ENCODE assay signal across 20 cellular contexts in genomic region chr1:30449003-30449402, GRCh38.
DNase-seq lines count a peak whose midpoint lies in the region; ATAC-seq and TF ChIP-seq lines count a peak whose summit lies in the region.
"Had no signal": no experiment of that assay in that cellular context is flagged by ENCODE, and none has a peak within 500 bp of the region (broad histone marks: within the 10 kb centered on the region; RNA-seq: fewer than 3 reads in every experiment).

No MANE protein-coding gene starts in this region.

- ATAC-seq in GM18858 (IDR thresholded peaks at IDR 0.05; ENCODE audit: unreplicated experiment) (no peak), natural killer cell (no peak)
- ATAC-seq: Panc1 had no signal

- no peaks in the 10 kb centered on the region for H3K9me3 Mint-ChIP-seq in activated CD4-positive, alpha-beta T cell treated with anti-CD3 and anti-CD28 coated beads, Interleukin-2, amount 10 ng/mL, durations not matched to agents 24 days and 14 days
- no peaks in the 10 kb centered on the region for H3K9me3 Mint-ChIP-seq in natural killer cell

- no peak for TF ChIP-seq POLR2A in spleen (IDR thresholded peaks at IDR 0.05)

- DNase-seq in activated CD4-positive, alpha-beta T cell treated with anti-CD3 and anti-CD28 coated beads, Interleukin-2, amount 10 ng/mL, durations not matched to agents 24 days and 14 days, result peak; percentile 33
- DNase-seq in activated CD4-positive, alpha-beta T cell treated with anti-CD3 and anti-CD28 coated beads, Interleukin-2, amount 50 U/mL, for 1 hour, result no peak
- DNase-seq in GM03348 (ENCODE audit: low spot score), result peak; percentile 5
- DNase-seq in ecto neural progenitor cell (ENCODE audit: low spot score), result peak; percentile 18
- DNase-seq in spleen, result peak; percentile 60
- no peak for DNase-seq in natural killer cell
- DNase-seq: Calu3, GM23248, KBM-7, MV-4-11, NCI-H1105 treated with DMSO at 0.1 percent for 48 hours, NCI-H2029, NCI-H510A, NCI-H69, SHP77 had no signal

- no peak overlapping the region for H3K27ac ChIP-seq in spleen
- H3K27ac ChIP-seq: 22Rv1, GM23248, RWPE1 had no signal

- H3K27ac Mint-ChIP-seq in activated CD4-positive, alpha-beta T cell treated with anti-CD3 and anti-CD28 coated beads, Interleukin-2, amount 10 ng/mL, durations not matched to agents 24 days and 14 days, result no peak overlapping the region
- no peak overlapping the region for H3K27ac Mint-ChIP-seq in natural killer cell

- no peaks in the 10 kb centered on the region for H3K4me1 Mint-ChIP-seq in activated CD4-positive, alpha-beta T cell treated with anti-CD3 and anti-CD28 coated beads, Interleukin-2, amount 10 ng/mL, durations not matched to agents 24 days and 14 days
- no peaks in the 10 kb centered on the region for H3K4me1 Mint-ChIP-seq in natural killer cell

- no peak overlapping the region for H3K4me3 Mint-ChIP-seq in activated CD4-positive, alpha-beta T cell treated with anti-CD3 and anti-CD28 coated beads, Interleukin-2, amount 10 ng/mL, durations not matched to agents 24 days and 14 days
- H3K4me3 Mint-ChIP-seq in natural killer cell, result no peak overlapping the region

- no peaks in the 10 kb centered on the region for H3K27me3 Mint-ChIP-seq in activated CD4-positive, alpha-beta T cell treated with anti-CD3 and anti-CD28 coated beads, Interleukin-2, amount 10 ng/mL, durations not matched to agents 24 days and 14 days
- peaks cover 0 to 10% of the 10 kb centered on the region in 2 donors for H3K27me3 Mint-ChIP-seq in natural killer cell (ENCODE audit: low read depth in 2 of 2)

- WGBS in spleen, 5 donors, result 48 to 64% (median 55%) methylated on average over 3 to 5 of the region's 5 CpGs

- peaks cover 0 to 27% (median 0%) of the 10 kb centered on the region in 7 donors for H3K27me3 ChIP-seq in spleen (replicated peaks in 1 of 7)

- TF ChIP-seq CTCF in spleen (IDR thresholded peaks at IDR 0.05 in 8 of 11, conservative IDR thresholded peaks at IDR 0.05 in 3 of 11) (no peak), natural killer cell (IDR thresholded peaks at IDR 0.05) (no peak)

- H3K36me3 ChIP-seq in spleen, result no peaks in the 10 kb centered on the region
- H3K36me3 ChIP-seq: HAP-1 had no signal

- H3K4me3 ChIP-seq in spleen, result no peak overlapping the region
- H3K4me3 ChIP-seq: GM23248, HAP-1 had no signal

- no peaks in the 10 kb centered on the region for H3K4me1 ChIP-seq in spleen
- H3K4me1 ChIP-seq: HAP-1 had no signal

- H3K36me3 Mint-ChIP-seq in activated CD4-positive, alpha-beta T cell treated with anti-CD3 and anti-CD28 coated beads, Interleukin-2, amount 10 ng/mL, durations not matched to agents 24 days and 14 days (ENCODE audit: low read depth), result no peaks in the 10 kb centered on the region
- H3K36me3 Mint-ChIP-seq in natural killer cell, result no peaks in the 10 kb centered on the region

- H3K9me3 ChIP-seq in spleen, result peaks cover 0 to 5% (median 0%) of the 10 kb centered on the region in 8 donors
- H3K9me3 ChIP-seq: HAP-1 had no signal

- intact Hi-C loops in activated CD4-positive, alpha-beta T cell treated with anti-CD3 and anti-CD28 coated beads, Interleukin-2, amount 10 ng/mL, durations not matched to agents 24 days and 14 days (cut with micrococcal nuclease), result no loop called here
- intact Hi-C loops in spleen (cut with DNase I; ENCODE audit: low total_unique reads), result no loop called here
- intact Hi-C loops in natural killer cell (cut with micrococcal nuclease), result no loop called here

Comparison
In these comparisons a context has a peak if more than half of its experiments do, and no peak if none do; other contexts are left out.
1. DNase-seq: peak in activated CD4-positive, alpha-beta T cell treated with anti-CD3 and anti-CD28 coated beads, Interleukin-2, amount 10 ng/mL, durations not matched to agents 24 days and 14 days (single experiment), GM03348 (single experiment), ecto neural progenitor cell (single experiment) and spleen (single experiment); none in activated CD4-positive, alpha-beta T cell treated with anti-CD3 and anti-CD28 coated beads, Interleukin-2, amount 50 U/mL, for 1 hour (single experiment) and natural killer cell (single experiment).